2 cellular contexts compared by ENCODE assay signal in the genomic region with DNA sequence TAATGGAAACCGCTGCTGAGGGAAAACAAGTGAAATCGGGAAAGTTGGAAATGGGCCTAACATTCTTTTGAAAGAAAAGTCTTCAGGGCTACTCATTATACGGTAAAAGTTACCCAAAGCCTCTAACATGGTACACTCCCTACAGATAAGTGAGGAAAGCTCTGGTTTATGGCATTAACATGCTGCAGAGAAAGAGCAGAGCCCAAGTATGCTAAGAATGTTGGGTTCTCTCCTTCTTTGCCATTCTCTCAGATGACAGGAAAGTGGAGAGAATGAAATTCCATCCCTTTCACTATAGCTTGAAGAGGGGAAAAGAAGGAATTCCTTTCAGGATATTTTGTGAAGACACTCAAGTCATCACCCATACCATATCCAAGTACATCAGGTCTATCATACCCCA.
TF ChIP-seq lines count a peak whose summit lies in the region.

No MANE protein-coding gene starts in this region.

TF ChIP-seq in HepG2, 621 proteins besides CTCF, POLR2A, EP300 and RAD21:
- TF ChIP-seq SAP130 (CRISPR knock-in tag; IDR thresholded peaks at IDR 0.05; ENCODE audit: low read depth) (no peak), BRCA1 (CRISPR knock-in tag; IDR thresholded peaks at IDR 0.05) (no peak), KDM3A (CRISPR knock-in tag; IDR thresholded peaks at IDR 0.05; ENCODE audit: low read depth) (no peak), NBN (conservative IDR thresholded peaks at IDR 0.05) (no peak), ZEB1 (IDR thresholded peaks at IDR 0.05; ENCODE audit: insufficient replicate concordance, low read depth) (no peak)
- TF ChIP-seq, protein P1, sequence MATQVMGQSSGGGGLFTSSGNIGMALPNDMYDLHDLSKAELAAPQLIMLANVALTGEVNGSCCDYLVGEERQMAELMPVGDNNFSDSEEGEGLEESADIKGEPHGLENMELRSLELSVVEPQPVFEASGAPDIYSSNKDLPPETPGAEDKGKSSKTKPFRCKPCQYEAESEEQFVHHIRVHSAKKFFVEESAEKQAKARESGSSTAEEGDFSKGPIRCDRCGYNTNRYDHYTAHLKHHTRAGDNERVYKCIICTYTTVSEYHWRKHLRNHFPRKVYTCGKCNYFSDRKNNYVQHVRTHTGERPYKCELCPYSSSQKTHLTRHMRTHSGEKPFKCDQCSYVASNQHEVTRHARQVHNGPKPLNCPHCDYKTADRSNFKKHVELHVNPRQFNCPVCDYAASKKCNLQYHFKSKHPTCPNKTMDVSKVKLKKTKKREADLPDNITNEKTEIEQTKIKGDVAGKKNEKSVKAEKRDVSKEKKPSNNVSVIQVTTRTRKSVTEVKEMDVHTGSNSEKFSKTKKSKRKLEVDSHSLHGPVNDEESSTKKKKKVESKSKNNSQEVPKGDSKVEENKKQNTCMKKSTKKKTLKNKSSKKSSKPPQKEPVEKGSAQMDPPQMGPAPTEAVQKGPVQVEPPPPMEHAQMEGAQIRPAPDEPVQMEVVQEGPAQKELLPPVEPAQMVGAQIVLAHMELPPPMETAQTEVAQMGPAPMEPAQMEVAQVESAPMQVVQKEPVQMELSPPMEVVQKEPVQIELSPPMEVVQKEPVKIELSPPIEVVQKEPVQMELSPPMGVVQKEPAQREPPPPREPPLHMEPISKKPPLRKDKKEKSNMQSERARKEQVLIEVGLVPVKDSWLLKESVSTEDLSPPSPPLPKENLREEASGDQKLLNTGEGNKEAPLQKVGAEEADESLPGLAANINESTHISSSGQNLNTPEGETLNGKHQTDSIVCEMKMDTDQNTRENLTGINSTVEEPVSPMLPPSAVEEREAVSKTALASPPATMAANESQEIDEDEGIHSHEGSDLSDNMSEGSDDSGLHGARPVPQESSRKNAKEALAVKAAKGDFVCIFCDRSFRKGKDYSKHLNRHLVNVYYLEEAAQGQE (IDR thresholded peaks at IDR 0.05; ENCODE audit: borderline replicate concordance in 1 of 2, low read depth in 1 of 2, low read length in 2 of 2), result no peak

TF ChIP-seq in H1, 55 proteins besides CTCF, POLR2A, EP300 and RAD21:
- TF ChIP-seq TEAD4 (IDR thresholded peaks at IDR 0.05; ENCODE audit: low read depth, low read length) (peak; percentile 96), PHF8 (conservative IDR thresholded peaks at IDR 0.05; ENCODE audit: low read depth, low read length) (no peak)
